ENCODE assay signal across 13 cellular contexts in genomic region chr1:156481527-156481926, GRCh38. TPM values are rescaled to one million over a fixed set of nuclear protein-coding genes. Genes with fewer than 3 reads are reported as not detected.
DNase-seq lines count a peak whose midpoint lies in the region; ATAC-seq and TF ChIP-seq lines count a peak whose summit lies in the region.
"Had no signal": no experiment of that assay in that cellular context is flagged by ENCODE, and none has a peak within 500 bp of the region (broad histone marks: within the 10 kb centered on the region; RNA-seq: fewer than 3 reads in every experiment).

No MANE protein-coding gene starts in this region.

- DNase-seq in activated naive CD4-positive, alpha-beta T cell treated with Interleukin-2 at 50 U/mL for 16 hours = peak; percentile 32
- DNase-seq in activated naive CD4-positive, alpha-beta T cell treated with anti-CD3 and anti-CD28 coated beads, Interleukin-2, amount 50 U/mL, for 16 hours = no peak
- DNase-seq in T-cell (peak in 16 of 34 experiments; percentile 23 to 50 (median 38)), esophagus muscularis mucosa (ENCODE audit: extremely low spot score) (no peak), tibial artery (no peak), cortex of kidney (lab: John Stamatoyannopoulos, UW) (no peak), colonic mucosa (no peak), amygdala (lab: John Stamatoyannopoulos, UW) (no peak)
- DNase-seq: activated effector memory CD4-positive, alpha-beta T cell treated with Interleukin-2 at 50 U/mL for 16 hours; effector CD8-positive, alpha-beta T cell; NCI-H1048; stimulated activated CD4-positive, alpha-beta T cell treated with anti-CD3 and anti-CD28 coated beads, Interleukin-12 subunit alpha, Interleukin-12 subunit beta, amount 100 ng/mL, for 4 hours; stimulated activated naive CD4-positive, alpha-beta T cell treated with Interleukin-2 at 50 U/mL for 16 hours had no signal

- H3K9me3 ChIP-seq in esophagus muscularis mucosa = no peaks in the 10 kb centered on the region
- no peaks in the 10 kb centered on the region for H3K9me3 ChIP-seq in tibial artery
- H3K9me3 ChIP-seq in colonic mucosa = no peaks in the 10 kb centered on the region

- TF ChIP-seq EP300 in esophagus muscularis mucosa (IDR thresholded peaks at IDR 0.05) = no peak

- peaks cover 53 to 58% (median 57%) of the 10 kb centered on the region in 3 donors for H3K4me1 Mint-ChIP-seq in T-cell

- peaks cover 46% of the 10 kb centered on the region for H3K36me3 Mint-ChIP-seq in T-cell

- ATAC-seq in T-cell (replicated peaks in 1 of 4) = peak in 1 of 4 experiments; percentile 54

- H3K27ac ChIP-seq in esophagus muscularis mucosa (replicated peaks in 1 of 4) (peak overlapping the region; percentile 87 to 100 (median 91)), tibial artery (peak overlapping the region; percentile 91 to 94), colonic mucosa (no peak overlapping the region)

- peak overlapping the region in 1 of 3 donors; percentile 3 for H3K4me3 Mint-ChIP-seq in T-cell

- H3K4me3 ChIP-seq in esophagus muscularis mucosa (no peak overlapping the region), tibial artery (no peak overlapping the region), colonic mucosa (no peak overlapping the region)

- WGBS in esophagus muscularis mucosa = 84% methylated on average over 5 of the region's 5 CpGs

- H3K36me3 ChIP-seq in esophagus muscularis mucosa (peaks cover 48 to 73% (median 70%) of the 10 kb centered on the region in 4 donors), tibial artery (peaks cover 62 to 69% (median 66%) of the 10 kb centered on the region in 3 donors), colonic mucosa (peaks cover 27% of the 10 kb centered on the region)

- peak overlapping the region; percentile 64 to 77 for H3K27ac Mint-ChIP-seq in T-cell

- intact Hi-C loops in esophagus muscularis mucosa (cut with DNase I) = loop anchor here (10.0 kb wide), 1 partner anchor 113 kb away; the partner anchor contains the start of gene NAXE
- intact Hi-C loops in tibial artery (cut with DNase I; ENCODE audit: low total_unique reads) = no loop called here
- intact Hi-C loops in colonic mucosa (cut with DNase I) = no loop called here

- peaks cover 90 to 100% (median 100%) of the 10 kb centered on the region in 4 donors for H3K4me1 ChIP-seq in esophagus muscularis mucosa
- peaks cover 8 to 100% (median 79%) of the 10 kb centered on the region in 4 donors for H3K4me1 ChIP-seq in tibial artery
- H3K4me1 ChIP-seq in colonic mucosa = no peaks in the 10 kb centered on the region

- POLR2A ChIA-PET in T-cell (lab: Charles Lee) = interaction anchor here (0.9 to 1.7 kb wide), 2 partner anchors 9 to 20 kb away, joined by 4 to 14 read pairs; partner anchors contain the start of gene MEF2D (in 1 of the 2)

- TF ChIP-seq POLR2A in esophagus muscularis mucosa (IDR thresholded peaks at IDR 0.05; ENCODE audit: low read depth) = no peak

- no peaks in the 10 kb centered on the region for H3K9me3 Mint-ChIP-seq in T-cell

- no peaks in the 10 kb centered on the region for H3K27me3 Mint-ChIP-seq in T-cell

- H3K27me3 ChIP-seq in esophagus muscularis mucosa (no peaks in the 10 kb centered on the region), tibial artery (no peaks in the 10 kb centered on the region), colonic mucosa (no peaks in the 10 kb centered on the region)

- TF ChIP-seq CTCF in esophagus muscularis mucosa (IDR thresholded peaks at IDR 0.05) = no peak
- TF ChIP-seq CTCF in tibial artery (IDR thresholded peaks at IDR 0.05) = no peak
- no peak for TF ChIP-seq CTCF in colonic mucosa (IDR thresholded peaks at IDR 0.05)

- H3K9ac ChIP-seq in colonic mucosa (ENCODE audit: low read depth in 2 of 2, low read length in 2 of 2) = no peak overlapping the region

- CTCF ChIA-PET in T-cell (lab: Charles Lee) = interaction anchor here (0.6 to 2.4 kb wide), 12 partner anchors 8 to 127 kb away, joined by 3 to 51 read pairs (median 6); partner anchors contain the start of gene MEF2D (in 2 of the 2)

RNA-seq across cellular contexts. Expression of gene MEF2D, which starts 19.0 kb away (rescaled TPM):
- total RNA-seq in T-cell (100 to 1,000 TPM in 2 of 5 donors, 10 to 100 TPM in 3; 60.7 to 133 (median 79.3) TPM), esophagus muscularis mucosa (100 to 1,000 TPM in 3 of 4 donors, 10 to 100 TPM in 1; 78.0 to 138 (median 115) TPM), colonic mucosa (10 to 100 TPM; 32.3 to 49.9 TPM)
